13 cellular contexts compared by ENCODE assay signal in the genomic region with DNA sequence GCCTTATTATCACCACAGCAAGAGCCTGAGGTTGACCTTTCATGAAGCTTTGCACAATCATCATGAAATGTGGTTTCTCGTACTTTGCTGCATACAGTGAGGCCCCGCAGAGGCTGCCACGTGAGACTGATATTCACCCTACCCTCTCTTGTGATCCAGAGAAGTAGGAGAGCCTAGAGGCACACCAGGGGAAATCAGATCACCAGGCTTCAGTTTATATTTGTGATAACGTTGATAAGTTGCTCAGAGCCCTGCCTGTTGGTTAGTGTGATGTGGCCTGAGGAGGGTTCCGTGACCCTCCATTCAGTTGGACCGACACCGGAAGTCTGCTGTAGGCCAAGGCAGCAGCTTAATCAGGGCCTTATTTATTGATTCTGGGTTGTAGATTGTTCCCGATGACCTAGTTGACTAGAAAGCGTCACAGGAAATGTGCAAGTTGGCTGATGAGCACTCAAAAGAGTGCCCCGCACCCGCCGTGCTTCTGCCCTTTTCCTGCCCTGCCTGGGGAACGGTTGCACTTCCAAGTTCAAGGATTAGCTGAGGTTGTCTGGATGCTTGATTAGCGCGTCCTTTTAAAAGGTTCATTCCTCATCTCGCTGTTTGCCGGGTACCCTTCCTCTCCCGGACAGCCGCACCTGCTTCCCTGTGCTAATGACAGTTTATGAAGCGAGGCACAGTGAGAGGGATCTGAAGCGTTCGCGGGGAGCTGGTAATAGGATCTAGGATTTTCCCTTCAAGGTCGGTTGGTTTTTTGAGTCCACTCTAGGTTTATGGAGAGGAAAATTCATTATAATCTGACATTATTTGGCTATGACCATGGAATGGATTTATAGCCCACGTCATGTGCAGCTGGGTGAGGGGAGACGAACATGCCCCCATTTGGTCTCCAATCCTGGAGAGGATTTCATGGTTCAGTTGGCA.
DNase-seq lines count a peak whose midpoint lies in the region; ATAC-seq, FAIRE-seq and TF ChIP-seq lines count a peak whose summit lies in the region.
"Had no signal": no experiment of that assay in that cellular context is flagged by ENCODE, and none has a peak within 500 bp of the region (broad histone marks: within the 10 kb centered on the region; RNA-seq: fewer than 3 reads in every experiment).

No MANE protein-coding gene starts in this region.

- no peak overlapping the region for H3K4me3 Mint-ChIP-seq in activated CD8-positive, alpha-beta T cell treated with anti-CD3 and anti-CD28 coated beads for 36 hours
- no peak overlapping the region for H3K4me3 Mint-ChIP-seq in activated CD8-positive, alpha-beta T cell treated with anti-CD3 and anti-CD28 coated beads, Interleukin-2, amount 10 ng/mL, durations not matched to agents 7 days and 5 days
- no peak overlapping the region for H3K4me3 Mint-ChIP-seq in stimulated activated naive B cell treated with anti-CD40 and anti-IgM and Interleukin-4, amounts not matched to agents 10 μg/mL and 1 μg/mL and 100 μg/mL, for 72 hours
- no peak overlapping the region for H3K4me3 Mint-ChIP-seq in activated T-helper 1 cell treated with anti-CD3 and anti-CD28 coated beads, Interleukin-12 subunit alpha, Interleukin-12 subunit beta, Interleukin-2, Interleukin-4 antibody, amounts not matched to agents 30 ng/mL and 10 ng/mL and 1 ng/mL, durations not matched to agents 14 hours and 24 hours and 36 hours
- H3K4me3 Mint-ChIP-seq: activated naive CD8-positive, alpha-beta T cell had no signal

- no peaks in the 10 kb centered on the region for H3K4me1 ChIP-seq in GM12878 (ENCODE audit: control insufficient read depth, insufficient read depth, low read length)

- peak; percentile 80 for ATAC-seq in activated CD8-positive, alpha-beta T cell treated with anti-CD3 and anti-CD28 coated beads for 36 hours
- no peak for ATAC-seq in activated CD8-positive, alpha-beta T cell treated with anti-CD3 and anti-CD28 coated beads, Interleukin-2, amount 10 ng/mL, durations not matched to agents 7 days and 5 days
- no peak for ATAC-seq in GM12878
- peak; percentile 31 to 46 for ATAC-seq in stimulated activated naive B cell treated with anti-CD40 and anti-IgM and Interleukin-4, amounts not matched to agents 10 μg/mL and 1 μg/mL and 100 μg/mL, for 72 hours (replicated peaks)
- ATAC-seq in HG02763 (IDR thresholded peaks at IDR 0.05; ENCODE audit: unreplicated experiment): no peak

- intact Hi-C loops in activated CD8-positive, alpha-beta T cell treated with anti-CD3 and anti-CD28 coated beads for 36 hours (cut with micrococcal nuclease): no loop called here
- intact Hi-C loops in GM12878 (cut with micrococcal nuclease; ENCODE audit: unreplicated experiment): no loop called here
- intact Hi-C loops in activated T-helper 1 cell treated with anti-CD3 and anti-CD28 coated beads, Interleukin-12 subunit alpha, Interleukin-12 subunit beta, Interleukin-2, Interleukin-4 antibody, amounts not matched to agents 30 ng/mL and 10 ng/mL and 1 ng/mL, durations not matched to agents 14 hours and 24 hours and 36 hours (cut with micrococcal nuclease): no loop called here

- H2AFZ ChIP-seq in GM12878 (ENCODE audit: control insufficient read depth, low read depth, low read length): no peak overlapping the region
- H2AFZ ChIP-seq: GM23248 had no signal

- H3K79me2 ChIP-seq in GM12878 (ENCODE audit: control insufficient read depth, insufficient read depth, low read length): no peaks in the 10 kb centered on the region

- no peak overlapping the region for H3K27ac ChIP-seq in GM12878 (ENCODE audit: control insufficient read depth, insufficient read depth)
- H3K27ac ChIP-seq: GM23248, heart right ventricle had no signal

- POLR2A ChIA-PET in activated CD8-positive, alpha-beta T cell treated with anti-CD3 and anti-CD28 coated beads for 36 hours (lab: Charles Lee): no interaction called here
- POLR2A ChIA-PET in activated CD8-positive, alpha-beta T cell treated with anti-CD3 and anti-CD28 coated beads, Interleukin-2, amount 10 ng/mL, durations not matched to agents 7 days and 5 days (lab: Charles Lee): no interaction called here
- POLR2A ChIA-PET in GM12878 (lab: Charles Lee): no interaction called here

- FAIRE-seq in GM12878 (lab: Jason Lieb, UNC): no peak

- no peaks in the 10 kb centered on the region for H4K20me1 ChIP-seq in GM12878 (ENCODE audit: control insufficient read depth, insufficient read depth)

- DNase-seq in activated CD8-positive, alpha-beta T cell treated with anti-CD3 and anti-CD28 coated beads for 36 hours: peak; percentile 48
- no peak for DNase-seq in activated CD8-positive, alpha-beta T cell treated with anti-CD3 and anti-CD28 coated beads, Interleukin-2, amount 10 ng/mL, durations not matched to agents 7 days and 5 days
- peak; percentile 14 for DNase-seq in NCI-H2227 treated with DMSO at 0.1 percent for 48 hours (lab: John Stamatoyannopoulos, UW)
- DNase-seq in GM12878 (ENCODE audit: low read depth, low spot score): no peak
- no peak for DNase-seq in stimulated activated naive B cell treated with anti-CD40 and anti-IgM and Interleukin-4, amounts not matched to agents 10 μg/mL and 1 μg/mL and 100 μg/mL, for 72 hours
- DNase-seq in inferior parietal cortex (ENCODE audit: extremely low spot score): no peak
- DNase-seq in activated T-helper 1 cell treated with anti-CD3 and anti-CD28 coated beads, Interleukin-12 subunit alpha, Interleukin-12 subunit beta, Interleukin-2, Interleukin-4 antibody, amounts not matched to agents 30 ng/mL and 10 ng/mL and 1 ng/mL, durations not matched to agents 14 hours and 24 hours and 36 hours (ENCODE audit: low spot score): no peak
- DNase-seq: ACHN; activated CD4-positive, alpha-beta T cell treated with anti-CD3 and anti-CD28 coated beads for 1 hour; GM23248; heart right ventricle had no signal

- no peak overlapping the region for H3K4me2 ChIP-seq in GM12878 (ENCODE audit: control insufficient read depth, insufficient read depth)

- in situ Hi-C loops in GM12878 (cut with MboI): no loop called here

- no peaks in the 10 kb centered on the region for H3K27me3 Mint-ChIP-seq in activated CD8-positive, alpha-beta T cell treated with anti-CD3 and anti-CD28 coated beads for 36 hours
- H3K27me3 Mint-ChIP-seq in activated CD8-positive, alpha-beta T cell treated with anti-CD3 and anti-CD28 coated beads, Interleukin-2, amount 10 ng/mL, durations not matched to agents 7 days and 5 days (ENCODE audit: low read depth): no peaks in the 10 kb centered on the region
- no peaks in the 10 kb centered on the region for H3K27me3 Mint-ChIP-seq in stimulated activated naive B cell treated with anti-CD40 and anti-IgM and Interleukin-4, amounts not matched to agents 10 μg/mL and 1 μg/mL and 100 μg/mL, for 72 hours
- H3K27me3 Mint-ChIP-seq in activated T-helper 1 cell treated with anti-CD3 and anti-CD28 coated beads, Interleukin-12 subunit alpha, Interleukin-12 subunit beta, Interleukin-2, Interleukin-4 antibody, amounts not matched to agents 30 ng/mL and 10 ng/mL and 1 ng/mL, durations not matched to agents 14 hours and 24 hours and 36 hours (ENCODE audit: insufficient read depth): peaks cover 5% of the 10 kb centered on the region
- H3K27me3 Mint-ChIP-seq: activated naive CD8-positive, alpha-beta T cell had no signal

- no TSS peak for BruUV-seq in GM12878 (replicated peaks; lab: Mats Ljungman, UMichigan)

- TF ChIP-seq EP300 in GM12878 (IDR thresholded peaks at IDR 0.05; ENCODE audit: borderline replicate concordance in 1 of 2, control insufficient read depth in 1 of 2, low read depth in 2 of 2, low read length in 2 of 2): no peak

- no peaks in the 10 kb centered on the region for H3K9me3 Mint-ChIP-seq in activated CD8-positive, alpha-beta T cell treated with anti-CD3 and anti-CD28 coated beads for 36 hours
- H3K9me3 Mint-ChIP-seq in activated CD8-positive, alpha-beta T cell treated with anti-CD3 and anti-CD28 coated beads, Interleukin-2, amount 10 ng/mL, durations not matched to agents 7 days and 5 days (ENCODE audit: insufficient read depth): no peaks in the 10 kb centered on the region
- no peaks in the 10 kb centered on the region for H3K9me3 Mint-ChIP-seq in stimulated activated naive B cell treated with anti-CD40 and anti-IgM and Interleukin-4, amounts not matched to agents 10 μg/mL and 1 μg/mL and 100 μg/mL, for 72 hours
- H3K9me3 Mint-ChIP-seq in activated T-helper 1 cell treated with anti-CD3 and anti-CD28 coated beads, Interleukin-12 subunit alpha, Interleukin-12 subunit beta, Interleukin-2, Interleukin-4 antibody, amounts not matched to agents 30 ng/mL and 10 ng/mL and 1 ng/mL, durations not matched to agents 14 hours and 24 hours and 36 hours: no peaks in the 10 kb centered on the region

- H3K27me3 ChIP-seq in GM12878 (replicated peaks in 1 of 2; ENCODE audit: control insufficient read depth in 2 of 2, insufficient read depth in 2 of 2, low read length in 1 of 2): no peaks in the 10 kb centered on the region
- H3K27me3 ChIP-seq: heart right ventricle had no signal

- no peak for TF ChIP-seq POLR2A in GM12878 (IDR thresholded peaks at IDR 0.05; ENCODE audit: low read depth, low read length)

- TF ChIP-seq RAD21 in GM12878 (IDR thresholded peaks at IDR 0.05; ENCODE audit: insufficient read depth, low read depth, low read length): no peak

- CTCF ChIA-PET in activated CD8-positive, alpha-beta T cell treated with anti-CD3 and anti-CD28 coated beads for 36 hours (lab: Charles Lee): interaction anchor here (1.0 kb wide), 1 partner anchor 13 kb away, joined by 4 read pairs; no protein-coding TSS in a partner anchor
- CTCF ChIA-PET in activated CD8-positive, alpha-beta T cell treated with anti-CD3 and anti-CD28 coated beads, Interleukin-2, amount 10 ng/mL, durations not matched to agents 7 days and 5 days (lab: Charles Lee): no interaction called here
- CTCF ChIA-PET in GM12878 (lab: Yijun Ruan, JAX): interaction anchor here (0.7 kb wide), 1 partner anchor 21 kb away, joined by 3 read pairs; no protein-coding TSS in a partner anchor

- H3K4me1 Mint-ChIP-seq in activated CD8-positive, alpha-beta T cell treated with anti-CD3 and anti-CD28 coated beads for 36 hours (ENCODE audit: low read depth): peaks cover 19% of the 10 kb centered on the region
- H3K4me1 Mint-ChIP-seq in activated CD8-positive, alpha-beta T cell treated with anti-CD3 and anti-CD28 coated beads, Interleukin-2, amount 10 ng/mL, durations not matched to agents 7 days and 5 days (ENCODE audit: low read depth): no peaks in the 10 kb centered on the region
- H3K4me1 Mint-ChIP-seq in stimulated activated naive B cell treated with anti-CD40 and anti-IgM and Interleukin-4, amounts not matched to agents 10 μg/mL and 1 μg/mL and 100 μg/mL, for 72 hours: peaks cover 0 to 6% of the 10 kb centered on the region in 2 donors
- no peaks in the 10 kb centered on the region for H3K4me1 Mint-ChIP-seq in activated T-helper 1 cell treated with anti-CD3 and anti-CD28 coated beads, Interleukin-12 subunit alpha, Interleukin-12 subunit beta, Interleukin-2, Interleukin-4 antibody, amounts not matched to agents 30 ng/mL and 10 ng/mL and 1 ng/mL, durations not matched to agents 14 hours and 24 hours and 36 hours (ENCODE audit: low read depth)

- no peak overlapping the region for H3K27ac Mint-ChIP-seq in activated CD8-positive, alpha-beta T cell treated with anti-CD3 and anti-CD28 coated beads for 36 hours
- H3K27ac Mint-ChIP-seq in activated CD8-positive, alpha-beta T cell treated with anti-CD3 and anti-CD28 coated beads, Interleukin-2, amount 10 ng/mL, durations not matched to agents 7 days and 5 days: no peak overlapping the region
- H3K27ac Mint-ChIP-seq in stimulated activated naive B cell treated with anti-CD40 and anti-IgM and Interleukin-4, amounts not matched to agents 10 μg/mL and 1 μg/mL and 100 μg/mL, for 72 hours: no peak overlapping the region
- no peak overlapping the region for H3K27ac Mint-ChIP-seq in activated T-helper 1 cell treated with anti-CD3 and anti-CD28 coated beads, Interleukin-12 subunit alpha, Interleukin-12 subunit beta, Interleukin-2, Interleukin-4 antibody, amounts not matched to agents 30 ng/mL and 10 ng/mL and 1 ng/mL, durations not matched to agents 14 hours and 24 hours and 36 hours
- H3K27ac Mint-ChIP-seq: activated naive CD8-positive, alpha-beta T cell had no signal

- H3K9me3 ChIP-seq in GM12878 (replicated peaks; ENCODE audit: control insufficient read depth, insufficient read depth, low read length): no peaks in the 10 kb centered on the region
- H3K9me3 ChIP-seq: heart right ventricle had no signal

- H3K36me3 ChIP-seq in GM12878 (ENCODE audit: control insufficient read depth in 2 of 2, insufficient read depth in 2 of 2, low read length in 1 of 2): no peaks in the 10 kb centered on the region
- H3K36me3 ChIP-seq: heart right ventricle had no signal

- no peak overlapping the region for H3K9ac ChIP-seq in GM12878 (ENCODE audit: control insufficient read depth, insufficient read depth, low read length)
- H3K9ac ChIP-seq: GM23248 had no signal

- TF ChIP-seq CTCF in activated CD8-positive, alpha-beta T cell treated with anti-CD3 and anti-CD28 coated beads for 36 hours (IDR thresholded peaks at IDR 0.05): no peak
- no peak for TF ChIP-seq CTCF in GM12878 (IDR thresholded peaks at IDR 0.05 in 2 of 3, conservative IDR thresholded peaks at IDR 0.05 in 1 of 3; ENCODE audit: control insufficient read depth in 2 of 3, extremely low read depth in 1 of 3, insufficient read depth in 1 of 3, low read depth in 3 of 3, low read length in 3 of 3)

- no peaks in the 10 kb centered on the region for H3K36me3 Mint-ChIP-seq in activated CD8-positive, alpha-beta T cell treated with anti-CD3 and anti-CD28 coated beads for 36 hours (ENCODE audit: low read depth)
- no peaks in the 10 kb centered on the region for H3K36me3 Mint-ChIP-seq in activated CD8-positive, alpha-beta T cell treated with anti-CD3 and anti-CD28 coated beads, Interleukin-2, amount 10 ng/mL, durations not matched to agents 7 days and 5 days (ENCODE audit: low read depth)
- H3K36me3 Mint-ChIP-seq in stimulated activated naive B cell treated with anti-CD40 and anti-IgM and Interleukin-4, amounts not matched to agents 10 μg/mL and 1 μg/mL and 100 μg/mL, for 72 hours: no peaks in the 10 kb centered on the region
- no peaks in the 10 kb centered on the region for H3K36me3 Mint-ChIP-seq in activated T-helper 1 cell treated with anti-CD3 and anti-CD28 coated beads, Interleukin-12 subunit alpha, Interleukin-12 subunit beta, Interleukin-2, Interleukin-4 antibody, amounts not matched to agents 30 ng/mL and 10 ng/mL and 1 ng/mL, durations not matched to agents 14 hours and 24 hours and 36 hours (ENCODE audit: low read depth)
- H3K36me3 Mint-ChIP-seq: activated naive CD8-positive, alpha-beta T cell had no signal

- SMC1A ChIA-PET in GM12878 (lab: Charles Lee; ENCODE audit: uncharacterized antibody, unreplicated experiment): interaction anchor here (0.6 to 1.4 kb wide), 4 partner anchors 11 to 106 kb away, joined by 3 to 4 read pairs (median 4); no protein-coding TSS in a partner anchor

- no peak overlapping the region for H3K4me3 ChIP-seq in GM12878
- H3K4me3 ChIP-seq: GM23248, heart right ventricle had no signal

- RAD21 ChIA-PET in GM12878 (lab: Charles Lee; ENCODE audit: unreplicated experiment): no interaction called here

- WGBS in GM12878 (ENCODE audit: insufficient coverage, insufficient replicate concordance, low lambda C conversion rate, missing lambda C conversion rate): 54% methylated on average over 26 of the region's 26 CpGs

Comparison
In these comparisons a context has a peak if more than half of its experiments do, and no peak if none do; other contexts are left out.
1. ATAC-seq: peak in activated CD8-positive, alpha-beta T cell treated with anti-CD3 and anti-CD28 coated beads for 36 hours (single experiment) and stimulated activated naive B cell treated with anti-CD40 and anti-IgM and Interleukin-4, amounts not matched to agents 10 μg/mL and 1 μg/mL and 100 μg/mL, for 72 hours (2 of 2); none in activated CD8-positive, alpha-beta T cell treated with anti-CD3 and anti-CD28 coated beads, Interleukin-2, amount 10 ng/mL, durations not matched to agents 7 days and 5 days (single experiment), GM12878 (single experiment) and HG02763 (single experiment).
2. DNase-seq: peak in activated CD8-positive, alpha-beta T cell treated with anti-CD3 and anti-CD28 coated beads for 36 hours (single experiment) and NCI-H2227 treated with DMSO at 0.1 percent for 48 hours (single experiment); none in activated CD8-positive, alpha-beta T cell treated with anti-CD3 and anti-CD28 coated beads, Interleukin-2, amount 10 ng/mL, durations not matched to agents 7 days and 5 days (single experiment), GM12878 (single experiment), stimulated activated naive B cell treated with anti-CD40 and anti-IgM and Interleukin-4, amounts not matched to agents 10 μg/mL and 1 μg/mL and 100 μg/mL, for 72 hours (single experiment), inferior parietal cortex (single experiment) and activated T-helper 1 cell treated with anti-CD3 and anti-CD28 coated beads, Interleukin-12 subunit alpha, Interleukin-12 subunit beta, Interleukin-2, Interleukin-4 antibody, amounts not matched to agents 30 ng/mL and 10 ng/mL and 1 ng/mL, durations not matched to agents 14 hours and 24 hours and 36 hours (single experiment).